In genomic region chr12:89501793-89502192, GRCh38 we compare ENCODE assay signal across 22 cellular contexts.
"Had no signal": no experiment of that assay in that cellular context is flagged by ENCODE, and none has a peak within 500 bp of the region (broad histone marks: within the 10 kb centered on the region; RNA-seq: fewer than 3 reads in every experiment).

No MANE protein-coding gene starts in this region.

- H3K36me3 ChIP-seq: lower lobe of right lung, pancreas, right lobe of liver, thoracic aorta, tibial nerve had no signal

- H3K4me1 ChIP-seq: gastrocnemius medialis, lower lobe of right lung, right lobe of liver had no signal

- H3K4me3 ChIP-seq: gastrocnemius medialis, lower lobe of right lung, pancreas, right lobe of liver, thoracic aorta, tibial nerve, upper lobe of left lung had no signal

- H3K27me3 ChIP-seq: gastrocnemius medialis, pancreas, right lobe of liver, tibial nerve, upper lobe of left lung had no signal

- H3K9me3 ChIP-seq: gastrocnemius medialis, lower lobe of right lung, pancreas, right lobe of liver, thoracic aorta, tibial nerve, upper lobe of left lung had no signal

- FAIRE-seq: colon, endothelial cell of umbilical vein, keratinocyte, pancreas, small intestine, urothelium cell line had no signal

- DNase-seq: effector memory CD4-positive, alpha-beta T cell; erythroblast; foreskin fibroblast; gastrocnemius medialis; head of caudate nucleus; left ventricle myocardium superior; lower lobe of right lung; natural killer cell; occipital lobe; pancreas; right lobe of liver; small intestine; stimulated activated CD4-positive, alpha-beta T cell treated with anti-CD3 and anti-CD28 coated beads, Interleukin-15, amount 100 ng/mL, for 24 hours; stimulated activated CD4-positive, alpha-beta T cell treated with anti-CD3 and anti-CD28 coated beads, Interleukin-2, amount 100 ng/mL, for 48 hours; stimulated activated naive B cell treated with anti-CD40 and anti-IgM and Interleukin-4, amounts not matched to agents 10 μg/mL and 1 μg/mL and 100 μg/mL, for 72 hours; upper lobe of left lung had no signal

- H3K27ac ChIP-seq: lower lobe of right lung, pancreas, right lobe of liver, thoracic aorta, tibial nerve, upper lobe of left lung had no signal

- ATAC-seq: gastrocnemius medialis; left ventricle myocardium superior; lower lobe of right lung; natural killer cell; pancreas; stimulated activated naive B cell treated with anti-CD40 and anti-IgM and Interleukin-4, amounts not matched to agents 10 μg/mL and 1 μg/mL and 100 μg/mL, for 72 hours had no signal
